ENCODE assay signal across 9 cellular contexts in the genomic region with DNA sequence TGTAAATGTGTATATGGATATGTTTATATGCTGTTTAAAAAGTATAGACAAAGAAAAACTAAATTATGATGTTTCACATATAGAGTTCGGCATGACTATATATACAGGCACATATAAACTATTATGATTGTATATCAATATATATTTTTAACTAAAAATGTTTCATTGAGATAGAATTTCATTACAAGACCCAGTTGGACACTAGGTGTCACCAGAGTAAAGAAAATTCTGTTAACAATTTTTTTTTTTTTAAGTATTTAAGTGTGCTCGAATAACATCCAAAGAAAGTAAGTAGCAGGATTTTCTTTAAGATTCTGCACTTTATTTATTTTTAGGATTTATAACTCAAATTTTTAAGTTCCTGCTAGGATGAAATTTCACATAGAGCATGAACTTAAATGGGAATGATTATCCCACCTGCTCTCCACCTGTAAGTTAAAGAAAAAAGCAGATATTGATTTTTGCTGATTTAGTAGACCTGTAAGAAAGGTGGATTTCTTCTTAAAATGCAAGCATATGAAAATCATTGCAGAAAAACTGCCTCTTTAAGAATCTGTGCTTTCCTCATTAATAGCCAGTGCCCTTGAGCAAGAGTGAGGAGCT.
A peak's percentile ranks its signal among the peaks of the same experiment; 100 is the strongest.
DNase-seq lines count a peak whose midpoint lies in the region; TF ChIP-seq lines count a peak whose summit lies in the region.
"Had no signal": no experiment of that assay in that cellular context is flagged by ENCODE, and none has a peak within 500 bp of the region (broad histone marks: within the 10 kb centered on the region; RNA-seq: fewer than 3 reads in every experiment).

No MANE protein-coding gene starts in this region.

- H3K4me1 Mint-ChIP-seq in T-helper 2 cell treated with Interferon-gamma antibody and Interleukin-4, amounts not matched to agents 5 μg/mL and 100 μg/mL, for 36 hours (ENCODE audit: low read depth), result no peaks in the 10 kb centered on the region
- H3K4me1 Mint-ChIP-seq: activated B cell treated with CpG ODN at 0.5 μM for 24 hours had no signal

- H3K9me3 Mint-ChIP-seq in T-helper 2 cell treated with Interferon-gamma antibody and Interleukin-4, amounts not matched to agents 5 μg/mL and 100 μg/mL, for 36 hours, result peaks cover 3% of the 10 kb centered on the region
- H3K9me3 Mint-ChIP-seq: activated B cell treated with CpG ODN at 0.5 μM for 24 hours had no signal

- H3K27me3 ChIP-seq in tibial nerve, result no peaks in the 10 kb centered on the region

- peak; percentile 36 for TF ChIP-seq CTCF in fibroblast of mammary gland (conservative IDR thresholded peaks at IDR 0.05; ENCODE audit: control insufficient read depth, insufficient read depth, low read depth, low read length)
- peak in 3 of 5 experiments; percentile 18 to 31 (median 24) for TF ChIP-seq CTCF in tibial nerve (IDR thresholded peaks at IDR 0.05)

- H3K4me1 ChIP-seq in tibial nerve, result peaks cover 0 to 6% (median 0%) of the 10 kb centered on the region in 4 donors

- no peaks in the 10 kb centered on the region for H3K9me3 ChIP-seq in tibial nerve

- 13 to 29% methylated on average over 2 of the region's 2 CpGs for WGBS in tibial nerve, 2 donors

- H3K27ac Mint-ChIP-seq in T-helper 2 cell treated with Interferon-gamma antibody and Interleukin-4, amounts not matched to agents 5 μg/mL and 100 μg/mL, for 36 hours, result no peak overlapping the region
- H3K27ac Mint-ChIP-seq: activated B cell treated with CpG ODN at 0.5 μM for 24 hours had no signal

- DNase-seq in SHP77 treated with DMSO at 0.1 percent for 48 hours (lab: John Stamatoyannopoulos, UW) (peak; percentile 13), SHP77 (lab: John Stamatoyannopoulos, UW) (no peak), RKO (ENCODE audit: low spot score) (peak; percentile 59), fibroblast of mammary gland (ENCODE audit: low read depth) (peak; percentile 37), tibial nerve (ENCODE audit: low spot score in 2 of 2) (no peak), SIG-M5 treated with dmso at 0.1 percent for 504 hours (lab: John Stamatoyannopoulos, UW; ENCODE audit: unreplicated experiment) (no peak)
- no peak for DNase-seq in T-helper 2 cell treated with Interferon-gamma antibody and Interleukin-4, amounts not matched to agents 5 μg/mL and 100 μg/mL, for 36 hours (ENCODE audit: low spot score)
- DNase-seq in activated CD4-positive, alpha-beta T cell treated with anti-CD3 and anti-CD28 coated beads for 1 hour, result no peak
- DNase-seq: activated B cell treated with CpG ODN at 0.5 μM for 24 hours had no signal

- TF ChIP-seq EP300 in tibial nerve (IDR thresholded peaks at IDR 0.05), result no peak

- no peaks in the 10 kb centered on the region for H3K36me3 Mint-ChIP-seq in T-helper 2 cell treated with Interferon-gamma antibody and Interleukin-4, amounts not matched to agents 5 μg/mL and 100 μg/mL, for 36 hours (ENCODE audit: low read depth)

- no peaks in the 10 kb centered on the region for H3K36me3 ChIP-seq in tibial nerve

- no peak overlapping the region for H3K4me3 ChIP-seq in fibroblast of mammary gland (ENCODE audit: control insufficient read depth, low read depth, low read length)
- no peak overlapping the region for H3K4me3 ChIP-seq in tibial nerve

- H3K27ac ChIP-seq in tibial nerve, result no peak overlapping the region

- H3K27me3 Mint-ChIP-seq in T-helper 2 cell treated with Interferon-gamma antibody and Interleukin-4, amounts not matched to agents 5 μg/mL and 100 μg/mL, for 36 hours (ENCODE audit: low read depth), result no peaks in the 10 kb centered on the region
- H3K27me3 Mint-ChIP-seq: activated B cell treated with CpG ODN at 0.5 μM for 24 hours had no signal

- no peak overlapping the region for H3K4me3 Mint-ChIP-seq in T-helper 2 cell treated with Interferon-gamma antibody and Interleukin-4, amounts not matched to agents 5 μg/mL and 100 μg/mL, for 36 hours
- H3K4me3 Mint-ChIP-seq: activated B cell treated with CpG ODN at 0.5 μM for 24 hours had no signal

- TF ChIP-seq POLR2A in tibial nerve (IDR thresholded peaks at IDR 0.05), result no peak

Comparison
In these comparisons a context has a peak if more than half of its experiments do, and no peak if none do; other contexts are left out.
1. DNase-seq: peak in SHP77 treated with DMSO at 0.1 percent for 48 hours (single experiment), RKO (single experiment) and fibroblast of mammary gland (single experiment); none in SHP77 (0 of 2), tibial nerve (0 of 2), T-helper 2 cell treated with Interferon-gamma antibody and Interleukin-4, amounts not matched to agents 5 μg/mL and 100 μg/mL, for 36 hours (single experiment), activated CD4-positive, alpha-beta T cell treated with anti-CD3 and anti-CD28 coated beads for 1 hour (single experiment) and SIG-M5 treated with dmso at 0.1 percent for 504 hours (single experiment).